In the genomic region with DNA sequence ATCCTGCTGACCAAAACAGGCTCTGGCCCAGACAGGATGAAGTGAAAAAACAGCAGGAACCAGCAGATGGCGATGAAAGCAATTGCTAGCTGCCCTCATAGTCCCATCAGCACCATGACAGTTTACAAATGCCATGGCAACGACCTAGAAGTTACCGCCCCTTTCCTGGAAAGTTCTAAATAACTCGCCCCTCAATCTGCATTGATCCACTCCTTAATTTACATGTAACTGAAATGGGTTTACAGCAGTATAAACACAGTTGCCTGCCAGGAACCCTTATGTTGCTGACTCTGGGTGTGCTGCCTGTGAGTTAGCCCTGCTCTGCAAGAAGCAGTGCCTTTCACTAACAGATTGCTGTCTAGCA, we compare ENCODE assay signal across 8 cellular contexts.
DNase-seq lines count a peak whose midpoint lies in the region; ATAC-seq, FAIRE-seq and TF ChIP-seq lines count a peak whose summit lies in the region.

No MANE protein-coding gene starts in this region.

- no peaks in the 10 kb centered on the region for H3K27me3 ChIP-seq in SU-DHL-6 (ENCODE audit: low read length)
- H3K27me3 ChIP-seq in H1 (replicated peaks in 1 of 4; ENCODE audit: control insufficient read depth in 3 of 4, extremely low read depth in 1 of 4, insufficient read depth in 3 of 4, low read length in 3 of 4): no peaks in the 10 kb centered on the region

- H3K23me2 ChIP-seq in H1 (ENCODE audit: low read depth, low read length): no peaks in the 10 kb centered on the region

- H3K79me2 ChIP-seq in SU-DHL-6 (ENCODE audit: insufficient read depth, low read length): no peaks in the 10 kb centered on the region
- no peaks in the 10 kb centered on the region for H3K79me2 ChIP-seq in H1 (ENCODE audit: control insufficient read depth in 1 of 2, insufficient read depth in 2 of 2, low read length in 2 of 2)

- H2BK15ac ChIP-seq in H1 (ENCODE audit: low read length): no peak overlapping the region

- H3K14ac ChIP-seq in H1 (ENCODE audit: insufficient read length): no peak overlapping the region

- no peaks in the 10 kb centered on the region for H3F3A ChIP-seq in SU-DHL-6 (ENCODE audit: insufficient read depth)

- no peak for TF ChIP-seq POLR2A in H1 (IDR thresholded peaks at IDR 0.05; ENCODE audit: control extremely low read depth in 1 of 2, low read depth in 2 of 2, low read length in 2 of 2)

- H3K9me3 ChIP-seq in SU-DHL-6 (ENCODE audit: insufficient read depth, low read length) (no peaks in the 10 kb centered on the region), H1 (ENCODE audit: insufficient read depth in 2 of 2, low read depth in 1 of 2, low read length in 1 of 2) (no peaks in the 10 kb centered on the region)

- POLR2A ChIA-PET in H1 (lab: Charles Lee; ENCODE audit: partially characterized antibody): no interaction called here

- TF ChIP-seq CTCF in SU-DHL-6 (IDR thresholded peaks at IDR 0.05; ENCODE audit: insufficient read depth, low read length, poor library complexity, severe bottlenecking) (peak; percentile 65), H1 (IDR thresholded peaks at IDR 0.05; ENCODE audit: control extremely low read depth in 1 of 3, insufficient read depth in 1 of 3, low read depth in 1 of 3, low read length in 3 of 3) (peak; percentile 43 to 86 (median 78))

- H3K4me3 ChIP-seq in SU-DHL-6 (ENCODE audit: insufficient read depth, low read length, poor library complexity, severe bottlenecking): no peak overlapping the region
- H3K4me3 ChIP-seq in H1 (ENCODE audit: extremely low read depth in 1 of 4, insufficient read depth in 2 of 4, low read depth in 3 of 4, low read length in 4 of 4): no peak overlapping the region

- H3K4me2 ChIP-seq in SU-DHL-6 (ENCODE audit: low read depth, low read length, poor library complexity, severe bottlenecking) (no peak overlapping the region), H1 (ENCODE audit: insufficient read depth in 1 of 2, low read depth in 2 of 2, low read length in 2 of 2) (no peak overlapping the region)

- no peak overlapping the region for H4K91ac ChIP-seq in H1 (replicated peaks; ENCODE audit: insufficient read length, low read length)

- WGBS in H1 (ENCODE audit: extremely low coverage in 1 of 2, insufficient coverage in 1 of 2, insufficient read length in 1 of 2, insufficient replicate concordance in 2 of 2, low coverage in 1 of 2, low lambda C conversion rate in 2 of 2, missing lambda C conversion rate in 1 of 2), 2 experiments: 7% methylated on average over 4 of the region's 4 CpGs; no CpG with 5 or more reads in 1 of the 2 experiments

- no peak overlapping the region for H3K18ac ChIP-seq in H1 (ENCODE audit: extremely low read depth, low read length)

- H3K9me2 ChIP-seq in SU-DHL-6 (replicated peaks; ENCODE audit: insufficient read depth, low read length): no peaks in the 10 kb centered on the region

- H3K79me1 ChIP-seq in H1 (ENCODE audit: low read depth, low read length): no peaks in the 10 kb centered on the region

- no peak overlapping the region for H2AK5ac ChIP-seq in H1 (ENCODE audit: low read depth, low read length)

- H3K27ac ChIP-seq in SU-DHL-6 (ENCODE audit: low read depth, low read length): no peak overlapping the region
- H3K27ac ChIP-seq in H1 (ENCODE audit: low read depth, low read length): no peak overlapping the region

- H2BK5ac ChIP-seq in H1 (ENCODE audit: low read depth, low read length): no peak overlapping the region

- H3K36me3 ChIP-seq in SU-DHL-6 (ENCODE audit: low read length) (no peaks in the 10 kb centered on the region), H1 (ENCODE audit: control insufficient read depth in 2 of 4, insufficient read depth in 4 of 4, low read length in 3 of 4) (no peaks in the 10 kb centered on the region)

- no peak overlapping the region for H2BK120ac ChIP-seq in H1 (replicated peaks; ENCODE audit: low read depth, low read length)

- no peak overlapping the region for H3K9ac ChIP-seq in SU-DHL-6 (ENCODE audit: low read length)
- no peak overlapping the region for H3K9ac ChIP-seq in H1 (replicated peaks in 1 of 4; ENCODE audit: extremely low read depth in 1 of 4, low read depth in 3 of 4, low read length in 3 of 4)

- H3K4ac ChIP-seq in H1 (replicated peaks; ENCODE audit: insufficient read length, low read depth, low read length): no peak overlapping the region

- peak; percentile 63 for FAIRE-seq in H1 (lab: Jason Lieb, UNC)

- peak overlapping the region; percentile 26; the same call in 1 of the 2 replicates for H2BK20ac ChIP-seq in H1 (ENCODE audit: low read length)

- no peak overlapping the region for H4K8ac ChIP-seq in H1 (ENCODE audit: extremely low read depth, insufficient read depth, low read length)

- H3K23ac ChIP-seq in H1 (ENCODE audit: insufficient read length): no peak overlapping the region

- no peak overlapping the region for H3K56ac ChIP-seq in H1 (replicated peaks; ENCODE audit: insufficient read length, low read depth, low read length)

- peak; percentile 1 for DNase-seq in activated T-cell treated with anti-CD3 and anti-CD28 coated beads for 24 hours (ENCODE audit: low read depth)
- no peak for DNase-seq in activated T-cell treated with anti-CD3 and anti-CD28 coated beads, Interleukin-2, amount 50 U/mL, for 1 hour
- peak; percentile 25 for DNase-seq in LoVo (ENCODE audit: low spot score)
- peak; percentile 36 to 72 for DNase-seq in H1 (ENCODE audit: low read depth in 1 of 2, low spot score in 2 of 2)
- peak; percentile 40 for DNase-seq in mucosa of gallbladder (ENCODE audit: low spot score)
- no peak for DNase-seq in cerebellar nuclear complex (lab: John Stamatoyannopoulos, UW)

- no peak for TF ChIP-seq EP300 in H1 (IDR thresholded peaks at IDR 0.05; ENCODE audit: borderline replicate concordance in 1 of 2, low read depth in 2 of 2, low read length in 2 of 2)

- CTCF ChIA-PET in H1 (lab: Charles Lee; ENCODE audit: partially characterized antibody): interaction anchor here (0.7 to 5.5 kb wide), 17 partner anchors 9 to 656 kb away, joined by 3 to 36 read pairs (median 5); no protein-coding TSS in a partner anchor

- peak; percentile 81 for ATAC-seq in GM21717 (IDR thresholded peaks at IDR 0.05; ENCODE audit: unreplicated experiment)

- H2AFZ ChIP-seq in SU-DHL-6 (ENCODE audit: low read depth, low read length, severe bottlenecking) (no peak overlapping the region), H1 (ENCODE audit: low read length) (peak overlapping the region; percentile 99; the same call in 1 of the 2 replicates)

- no peak overlapping the region for H4K5ac ChIP-seq in H1 (ENCODE audit: insufficient read length, low read depth, low read length)

- peaks cover 0 to 4% (median 3%) of the 10 kb centered on the region in 4 experiments; a peak in 3 of 7 replicates for H3K4me1 ChIP-seq in H1 (replicated peaks in 1 of 4; ENCODE audit: control insufficient read depth in 3 of 4, insufficient read depth in 4 of 4, low read length in 3 of 4)

- H2BK12ac ChIP-seq in H1 (ENCODE audit: low read depth, low read length): peak overlapping the region; percentile 62; the same call in 1 of the 2 replicates

- no peaks in the 10 kb centered on the region for H4K20me1 ChIP-seq in SU-DHL-6 (ENCODE audit: low read depth, low read length)
- no peaks in the 10 kb centered on the region for H4K20me1 ChIP-seq in H1 (replicated peaks in 1 of 2; ENCODE audit: control insufficient read depth in 1 of 2, insufficient read depth in 2 of 2, low read length in 2 of 2)

- TF ChIP-seq RAD21 in H1 (IDR thresholded peaks at IDR 0.05 in 1 of 2, conservative IDR thresholded peaks at IDR 0.05 in 1 of 2; ENCODE audit: low read depth in 2 of 2, low read length in 2 of 2): peak; percentile 64 to 72

TF ChIP-seq in H1, 55 proteins besides CTCF, POLR2A, EP300 and RAD21:
- TF ChIP-seq KDM1A (IDR thresholded peaks at IDR 0.05; ENCODE audit: borderline replicate concordance, low read length): 0 out of 2 replicates have a peak, but pooled peaks have one; percentile 46
- TF ChIP-seq SIN3A (conservative IDR thresholded peaks at IDR 0.05 in 1 of 2, IDR thresholded peaks at IDR 0.05 in 1 of 2; ENCODE audit: low read depth in 1 of 2, low read length in 2 of 2): peak; percentile 26 to 73; a peak in 1 of 4 replicates
- peak; percentile 52; the same call in 1 of the 2 replicates for TF ChIP-seq SP1 (IDR thresholded peaks at IDR 0.05; ENCODE audit: low read depth, low read length)
- no peak for TF ChIP-seq SIRT6 (IDR thresholded peaks at IDR 0.05; ENCODE audit: low read length)
- TF ChIP-seq, protein P1, sequence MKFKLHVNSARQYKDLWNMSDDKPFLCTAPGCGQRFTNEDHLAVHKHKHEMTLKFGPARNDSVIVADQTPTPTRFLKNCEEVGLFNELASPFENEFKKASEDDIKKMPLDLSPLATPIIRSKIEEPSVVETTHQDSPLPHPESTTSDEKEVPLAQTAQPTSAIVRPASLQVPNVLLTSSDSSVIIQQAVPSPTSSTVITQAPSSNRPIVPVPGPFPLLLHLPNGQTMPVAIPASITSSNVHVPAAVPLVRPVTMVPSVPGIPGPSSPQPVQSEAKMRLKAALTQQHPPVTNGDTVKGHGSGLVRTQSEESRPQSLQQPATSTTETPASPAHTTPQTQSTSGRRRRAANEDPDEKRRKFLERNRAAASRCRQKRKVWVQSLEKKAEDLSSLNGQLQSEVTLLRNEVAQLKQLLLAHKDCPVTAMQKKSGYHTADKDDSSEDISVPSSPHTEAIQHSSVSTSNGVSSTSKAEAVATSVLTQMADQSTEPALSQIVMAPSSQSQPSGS (IDR thresholded peaks at IDR 0.05; ENCODE audit: low read length): 0 out of 2 replicates have a peak, but pooled peaks have one; percentile 41
- no peak for TF ChIP-seq BACH1 (IDR thresholded peaks at IDR 0.05; ENCODE audit: low read length)
- peak; percentile 88 for TF ChIP-seq YY1 (IDR thresholded peaks at IDR 0.05; ENCODE audit: low read depth, low read length)
TF ChIP-seq in H1: peak in this region for 5.

Comparison
In these comparisons a context has a peak if more than half of its experiments do, and no peak if none do; other contexts are left out.
1. DNase-seq: peak in activated T-cell treated with anti-CD3 and anti-CD28 coated beads for 24 hours (single experiment), LoVo (single experiment), H1 (2 of 2) and mucosa of gallbladder (single experiment); none in activated T-cell treated with anti-CD3 and anti-CD28 coated beads, Interleukin-2, amount 50 U/mL, for 1 hour (single experiment) and cerebellar nuclear complex (0 of 2).